Comparison of ENCODE assay signal across 16 cellular contexts in genomic region chr2:216549926-216550690, GRCh38. TPM values are rescaled to one million over a fixed set of nuclear protein-coding genes. Genes with fewer than 3 reads are reported as not detected.
DNase-seq lines count a peak whose midpoint lies in the region; ATAC-seq and TF ChIP-seq lines count a peak whose summit lies in the region.
"Had no signal": no experiment of that assay in that cellular context is flagged by ENCODE, and none has a peak within 500 bp of the region (broad histone marks: within the 10 kb centered on the region; RNA-seq: fewer than 3 reads in every experiment).

No MANE protein-coding gene starts in this region.

- no peak for TF ChIP-seq CTCF in SK-N-SH (IDR thresholded peaks at IDR 0.05)
- no peak for TF ChIP-seq CTCF in coronary artery (IDR thresholded peaks at IDR 0.05)
- no peak for TF ChIP-seq CTCF in mesothelial cell of epicardium (IDR thresholded peaks at IDR 0.05; ENCODE audit: unreplicated experiment)

- no peak overlapping the region for H3K4me3 ChIP-seq in SK-N-SH (ENCODE audit: low read depth in 2 of 2, low read length in 1 of 2)
- H3K4me3 ChIP-seq in coronary artery: no peak overlapping the region
- H3K4me3 ChIP-seq in stomach smooth muscle (ENCODE audit: low read length in 2 of 2): no peak overlapping the region

- ATAC-seq in SK-N-SH treated with all-trans-retinoic acid at 6 μM for 48 hours (no peak), GM21381 (IDR thresholded peaks at IDR 0.05; ENCODE audit: unreplicated experiment) (no peak), HG03159 (IDR thresholded peaks at IDR 0.05; ENCODE audit: unreplicated experiment) (no peak)
- ATAC-seq: activated naive CD8-positive, alpha-beta T cell treated with anti-CD3 and anti-CD28 coated beads, Interleukin-2, amount 50 U/mL, for 24 hours; esophagus mucosa had no signal

- no peak overlapping the region for H3K4me3 Mint-ChIP-seq in mesothelial cell of epicardium
- no peak overlapping the region for H3K4me3 Mint-ChIP-seq in activated T-cell treated with anti-CD3 and anti-CD28 coated beads, Interleukin-2, amount 50 U/mL, for 24 hours
- H3K4me3 Mint-ChIP-seq: activated naive CD8-positive, alpha-beta T cell treated with anti-CD3 and anti-CD28 coated beads, Interleukin-2, amount 50 U/mL, for 24 hours had no signal

- CTCF ChIA-PET in SK-N-SH (lab: Yijun Ruan, JAX): interaction anchor here (1.1 to 1.5 kb wide), 2 partner anchors 31 to 116 kb away, joined by 3 to 7 read pairs; no protein-coding TSS in a partner anchor

- TF ChIP-seq EP300 in SK-N-SH (IDR thresholded peaks at IDR 0.05; ENCODE audit: borderline replicate concordance in 1 of 2, low read depth in 1 of 2, low read length in 1 of 2): no peak

- DNase-seq in SK-N-SH (no peak), coronary artery (ENCODE audit: low spot score) (no peak), mesothelial cell of epicardium (ENCODE audit: low spot score in 2 of 2, unreplicated experiment in 2 of 2) (no peak)
- no peak for DNase-seq in activated T-cell treated with anti-CD3 and anti-CD28 coated beads, Interleukin-2, amount 50 U/mL, for 24 hours
- DNase-seq: 8988T; activated naive CD8-positive, alpha-beta T cell treated with anti-CD3 and anti-CD28 coated beads, Interleukin-2, amount 50 U/mL, for 24 hours; NCI-H1105 treated with DMSO at 0.1 percent for 48 hours; NCI-H2107; NCI-H69; stimulated activated CD4-positive, alpha-beta T cell treated with anti-CD3 and anti-CD28 coated beads, Interleukin-4, amount 100 ng/mL, for 1 hour; T-helper 9 cell had no signal

- H3K9me3 Mint-ChIP-seq in mesothelial cell of epicardium: no peaks in the 10 kb centered on the region
- H3K9me3 Mint-ChIP-seq in activated T-cell treated with anti-CD3 and anti-CD28 coated beads, Interleukin-2, amount 50 U/mL, for 24 hours: no peaks in the 10 kb centered on the region
- H3K9me3 Mint-ChIP-seq: activated naive CD8-positive, alpha-beta T cell treated with anti-CD3 and anti-CD28 coated beads, Interleukin-2, amount 50 U/mL, for 24 hours had no signal

- peaks cover 57% of the 10 kb centered on the region for H3K4me1 Mint-ChIP-seq in mesothelial cell of epicardium
- H3K4me1 Mint-ChIP-seq in activated T-cell treated with anti-CD3 and anti-CD28 coated beads, Interleukin-2, amount 50 U/mL, for 24 hours (ENCODE audit: low read depth): no peaks in the 10 kb centered on the region

- H3K36me3 Mint-ChIP-seq in mesothelial cell of epicardium: no peaks in the 10 kb centered on the region
- H3K36me3 Mint-ChIP-seq in activated T-cell treated with anti-CD3 and anti-CD28 coated beads, Interleukin-2, amount 50 U/mL, for 24 hours (ENCODE audit: low read depth): no peaks in the 10 kb centered on the region

- H4K20me1 ChIP-seq in SK-N-SH (ENCODE audit: insufficient read depth): no peaks in the 10 kb centered on the region

- no peak overlapping the region for H3K9ac ChIP-seq in SK-N-SH
- peak overlapping the region in 1 of 2 donors; percentile 36 for H3K9ac ChIP-seq in stomach smooth muscle (ENCODE audit: low read length in 2 of 2)

- TF ChIP-seq RAD21 in SK-N-SH (IDR thresholded peaks at IDR 0.05; ENCODE audit: low read length): no peak

- H3K79me2 ChIP-seq in SK-N-SH (ENCODE audit: insufficient read depth): no peaks in the 10 kb centered on the region

- H3K4me1 ChIP-seq in SK-N-SH (ENCODE audit: control insufficient read depth in 1 of 2, insufficient read depth in 2 of 2, low read depth in 1 of 2, low read length in 1 of 2): peaks cover 13 to 83% of the 10 kb centered on the region in 2 experiments; a peak in 3 of 4 replicates
- peaks cover 59% of the 10 kb centered on the region for H3K4me1 ChIP-seq in stomach smooth muscle (ENCODE audit: control insufficient read depth, insufficient read depth, low read length)

- H2AFZ ChIP-seq in SK-N-SH (ENCODE audit: low read depth): no peak overlapping the region

- H3K27ac ChIP-seq in SK-N-SH (ENCODE audit: low read depth in 2 of 2, low read length in 1 of 2): peak overlapping the region; percentile 68 to 86; a peak in 2 of 4 replicates
- H3K27ac ChIP-seq in coronary artery: peak overlapping the region; percentile 56 to 92
- peak overlapping the region; percentile 85 for H3K27ac ChIP-seq in stomach smooth muscle (ENCODE audit: low read length)

- H3K36me3 ChIP-seq in SK-N-SH (replicated peaks in 1 of 2; ENCODE audit: control insufficient read depth in 1 of 2, insufficient read depth in 2 of 2, low read length in 1 of 2): no peaks in the 10 kb centered on the region
- no peaks in the 10 kb centered on the region for H3K36me3 ChIP-seq in stomach smooth muscle (ENCODE audit: control insufficient read depth in 2 of 2, insufficient read depth in 2 of 2, low read length in 2 of 2)

- H3K4me2 ChIP-seq in SK-N-SH: 0 out of 2 replicates have a peak overlapping the region, but pooled peaks have one; percentile 33

- H3K9me3 ChIP-seq in SK-N-SH: no peaks in the 10 kb centered on the region
- H3K9me3 ChIP-seq in stomach smooth muscle (ENCODE audit: control insufficient read depth in 2 of 2, low read length in 2 of 2): no peaks in the 10 kb centered on the region

- H3K27ac Mint-ChIP-seq in mesothelial cell of epicardium: peak overlapping the region; percentile 88
- H3K27ac Mint-ChIP-seq in activated T-cell treated with anti-CD3 and anti-CD28 coated beads, Interleukin-2, amount 50 U/mL, for 24 hours: no peak overlapping the region
- H3K27ac Mint-ChIP-seq: activated naive CD8-positive, alpha-beta T cell treated with anti-CD3 and anti-CD28 coated beads, Interleukin-2, amount 50 U/mL, for 24 hours had no signal

- H3K27me3 Mint-ChIP-seq in mesothelial cell of epicardium (ENCODE audit: low read depth): no peaks in the 10 kb centered on the region
- H3K27me3 Mint-ChIP-seq in activated T-cell treated with anti-CD3 and anti-CD28 coated beads, Interleukin-2, amount 50 U/mL, for 24 hours: peaks cover 10% of the 10 kb centered on the region

- POLR2A ChIA-PET in SK-N-SH (lab: Yijun Ruan, JAX): no interaction called here

- H3K9me2 ChIP-seq in SK-N-SH: no peaks in the 10 kb centered on the region

- H3K27me3 ChIP-seq in SK-N-SH (ENCODE audit: insufficient read depth): no peaks in the 10 kb centered on the region
- H3K27me3 ChIP-seq in stomach smooth muscle (ENCODE audit: control insufficient read depth in 1 of 2, insufficient read depth in 2 of 2, low read length in 2 of 2): no peaks in the 10 kb centered on the region

- 84% methylated on average over 10 of the region's 10 CpGs for WGBS in SK-N-SH (ENCODE audit: low lambda C conversion rate)

- H3F3A ChIP-seq in SK-N-SH (replicated peaks; ENCODE audit: insufficient read depth): peaks cover 49% of the 10 kb centered on the region

TF ChIP-seq in SK-N-SH, 30 proteins besides CTCF, POLR2A, EP300 and RAD21:
- TF ChIP-seq PBX3 (IDR thresholded peaks at IDR 0.05) (no peak), USF1 (IDR thresholded peaks at IDR 0.05; ENCODE audit: borderline replicate concordance, low read depth) (no peak)

TF ChIP-seq in SK-N-SH treated with all-trans-retinoic acid at 6 μM for 48 hours, 23 proteins besides CTCF, POLR2A, EP300 and RAD21:
- TF ChIP-seq TOX (CRISPR knock-in tag; IDR thresholded peaks at IDR 0.05; ENCODE audit: borderline replicate concordance) (no peak), ZNF70 (CRISPR knock-in tag; IDR thresholded peaks at IDR 0.05) (no peak), ARNTL (CRISPR knock-in tag; IDR thresholded peaks at IDR 0.05; ENCODE audit: borderline replicate concordance, low read depth) (no peak), TCF4 (CRISPR knock-in tag; IDR thresholded peaks at IDR 0.05; ENCODE audit: borderline replicate concordance) (no peak), ZNF565 (CRISPR knock-in tag; conservative IDR thresholded peaks at IDR 0.05; ENCODE audit: low read depth) (no peak), SNAI2 (CRISPR knock-in tag; IDR thresholded peaks at IDR 0.05) (no peak), POU6F1 (CRISPR knock-in tag; IDR thresholded peaks at IDR 0.05; ENCODE audit: borderline replicate concordance, low read depth) (no peak), ZNF8 (CRISPR knock-in tag; IDR thresholded peaks at IDR 0.05) (no peak), BACH2 (CRISPR knock-in tag; IDR thresholded peaks at IDR 0.05; ENCODE audit: borderline replicate concordance) (no peak), ZFP3 (CRISPR knock-in tag; IDR thresholded peaks at IDR 0.05) (no peak), ZC3H10 (CRISPR knock-in tag; IDR thresholded peaks at IDR 0.05) (no peak), GLIS3 (CRISPR knock-in tag; IDR thresholded peaks at IDR 0.05) (no peak), CSDC2 (CRISPR knock-in tag; IDR thresholded peaks at IDR 0.05) (no peak)

RNA-seq across cellular contexts. Expression of gene RPL37A, which starts 51.5 kb away (rescaled TPM):
- polyA plus RNA-seq in SK-N-SH (2012; rRNA removed): 2,018 and 3,014 TPM in 2 replicates
- 1,664 and 2,199 TPM in 2 replicates for polyA plus RNA-seq in SK-N-SH (2012; cell fraction: cytosol; rRNA removed)
- 828 and 1,169 TPM in 2 replicates for polyA plus RNA-seq in SK-N-SH (2012; cell fraction: nucleus; rRNA removed)
- total RNA-seq in mesothelial cell of epicardium: 2,728 to 2,928 TPM (median 2,867 TPM) in 3 replicates
